Comparison of ENCODE assay signal across 12 cellular contexts in genomic region chr15:50774450-50774849, GRCh38. TPM values are rescaled to one million over a fixed set of nuclear protein-coding genes. Genes with fewer than 3 reads are reported as not detected.
DNase-seq lines count a peak whose midpoint lies in the region; ATAC-seq and TF ChIP-seq lines count a peak whose summit lies in the region.
"Had no signal": no experiment of that assay in that cellular context is flagged by ENCODE, and none has a peak within 500 bp of the region (broad histone marks: within the 10 kb centered on the region; RNA-seq: fewer than 3 reads in every experiment).

No MANE protein-coding gene starts in this region.

- H3K27me3 Mint-ChIP-seq in activated CD8-positive, alpha-beta memory T cell treated with anti-CD3 and anti-CD28 coated beads, Interleukin-2, amount 10 ng/mL, durations not matched to agents 7 days and 5 days, result no peaks in the 10 kb centered on the region

- peak; percentile 70 for ATAC-seq in activated CD8-positive, alpha-beta memory T cell treated with anti-CD3 and anti-CD28 coated beads, Interleukin-2, amount 10 ng/mL, durations not matched to agents 7 days and 5 days
- ATAC-seq in gastrocnemius medialis (peak; percentile 95 to 96), GM19467 (IDR thresholded peaks at IDR 0.05; ENCODE audit: unreplicated experiment) (no peak)
- ATAC-seq: gastroesophageal sphincter had no signal

- H3K4me3 Mint-ChIP-seq in activated CD8-positive, alpha-beta memory T cell treated with anti-CD3 and anti-CD28 coated beads, Interleukin-2, amount 10 ng/mL, durations not matched to agents 7 days and 5 days, result no peak overlapping the region

- TF ChIP-seq POLR2A in erythroblast (IDR thresholded peaks at IDR 0.05; ENCODE audit: low read length) (no peak), gastrocnemius medialis (IDR thresholded peaks at IDR 0.05) (no peak)

- peaks cover 14 to 21% of the 10 kb centered on the region in 2 donors for H3K4me1 ChIP-seq in gastrocnemius medialis
- H3K4me1 ChIP-seq: gastroesophageal sphincter had no signal

- H3K9me3 Mint-ChIP-seq in activated CD8-positive, alpha-beta memory T cell treated with anti-CD3 and anti-CD28 coated beads, Interleukin-2, amount 10 ng/mL, durations not matched to agents 7 days and 5 days (ENCODE audit: low read depth), result no peaks in the 10 kb centered on the region

- no peaks in the 10 kb centered on the region for H3K36me3 Mint-ChIP-seq in activated CD8-positive, alpha-beta memory T cell treated with anti-CD3 and anti-CD28 coated beads, Interleukin-2, amount 10 ng/mL, durations not matched to agents 7 days and 5 days

- no peak overlapping the region for H3K4me3 ChIP-seq in gastrocnemius medialis
- H3K4me3 ChIP-seq: gastroesophageal sphincter, SK-N-MC had no signal

- no peaks in the 10 kb centered on the region for H3K9me3 ChIP-seq in gastrocnemius medialis
- H3K9me3 ChIP-seq: gastroesophageal sphincter had no signal

- H3K27me3 ChIP-seq in gastrocnemius medialis, result no peaks in the 10 kb centered on the region
- H3K27me3 ChIP-seq: gastroesophageal sphincter had no signal

- CTCF ChIA-PET in activated CD8-positive, alpha-beta memory T cell treated with anti-CD3 and anti-CD28 coated beads, Interleukin-2, amount 10 ng/mL, durations not matched to agents 7 days and 5 days (lab: Charles Lee), result interaction anchor here (0.8 to 1.6 kb wide), 3 partner anchors 10 to 112 kb away, joined by 3 to 4 read pairs (median 3); partner anchors contain the start of gene SPPL2A

- in situ Hi-C loops in gastrocnemius medialis (cut with MboI; ENCODE audit: low sequenced_read_pairs in 4 of 4), result no loop called here

- intact Hi-C loops in gastrocnemius medialis (cut with DNase I; ENCODE audit: low total_unique reads), result no loop called here

- peaks cover 6% of the 10 kb centered on the region for H3K4me1 Mint-ChIP-seq in activated CD8-positive, alpha-beta memory T cell treated with anti-CD3 and anti-CD28 coated beads, Interleukin-2, amount 10 ng/mL, durations not matched to agents 7 days and 5 days

- H3K36me3 ChIP-seq in gastrocnemius medialis, result no peaks in the 10 kb centered on the region
- H3K36me3 ChIP-seq: gastroesophageal sphincter had no signal

- DNase-seq in activated CD8-positive, alpha-beta memory T cell treated with anti-CD3 and anti-CD28 coated beads, Interleukin-2, amount 10 ng/mL, durations not matched to agents 7 days and 5 days, result peak; percentile 46
- DNase-seq in activated CD8-positive, alpha-beta memory T cell treated with anti-CD3 and anti-CD28 coated beads, Interleukin-2, amount 50 U/mL, for 4 hours, result no peak
- DNase-seq in NAMALWA (ENCODE audit: low spot score) (peak; percentile 9), erythroblast (lab: John Stamatoyannopoulos, UW) (peak; percentile 11 to 22), gastrocnemius medialis (peak; percentile 64 to 70), putamen (ENCODE audit: low spot score) (no peak), inferior parietal cortex (ENCODE audit: extremely low spot score) (no peak)
- DNase-seq: amygdala, NCI-H446 treated with DMSO at 0.1 percent for 48 hours had no signal

- H3K27ac Mint-ChIP-seq in activated CD8-positive, alpha-beta memory T cell treated with anti-CD3 and anti-CD28 coated beads, Interleukin-2, amount 10 ng/mL, durations not matched to agents 7 days and 5 days, result no peak overlapping the region

- TF ChIP-seq CTCF in gastrocnemius medialis (IDR thresholded peaks at IDR 0.05 in 4 of 5, conservative IDR thresholded peaks at IDR 0.05 in 1 of 5), result no peak

- H3K27ac ChIP-seq in gastrocnemius medialis, result peak overlapping the region; percentile 77 to 98 (median 82)
- H3K27ac ChIP-seq: gastroesophageal sphincter, SK-N-MC had no signal

RNA-seq across cellular contexts. Expression of gene SPPL2A, which starts 8.9 kb away (rescaled TPM):
- total RNA-seq in activated CD8-positive, alpha-beta memory T cell treated with anti-CD3 and anti-CD28 coated beads, Interleukin-2, amount 10 ng/mL, durations not matched to agents 7 days and 5 days, result 100 to 1,000 TPM in 1 of 2 experiments, 10 to 100 TPM in 1; 76.8 to 108 TPM
- 100 to 1,000 TPM; 577 to 774 (median 620) TPM for total RNA-seq in gastrocnemius medialis

Comparison
In these comparisons a context has a peak if more than half of its experiments do, and no peak if none do; other contexts are left out.
1. DNase-seq: peak in activated CD8-positive, alpha-beta memory T cell treated with anti-CD3 and anti-CD28 coated beads, Interleukin-2, amount 10 ng/mL, durations not matched to agents 7 days and 5 days (single experiment), NAMALWA (single experiment), erythroblast (2 of 2) and gastrocnemius medialis (2 of 2); none in activated CD8-positive, alpha-beta memory T cell treated with anti-CD3 and anti-CD28 coated beads, Interleukin-2, amount 50 U/mL, for 4 hours (single experiment), putamen (single experiment) and inferior parietal cortex (single experiment).
2. RNA of gene SPPL2A, which starts 8.9 kb away (total RNA-seq): 577 to 774 TPM in gastrocnemius medialis; 76.8 to 108 TPM in activated CD8-positive, alpha-beta memory T cell treated with anti-CD3 and anti-CD28 coated beads, Interleukin-2, amount 10 ng/mL, durations not matched to agents 7 days and 5 days; every median in the first group is over 4 times any median in the second.